In the genomic region with DNA sequence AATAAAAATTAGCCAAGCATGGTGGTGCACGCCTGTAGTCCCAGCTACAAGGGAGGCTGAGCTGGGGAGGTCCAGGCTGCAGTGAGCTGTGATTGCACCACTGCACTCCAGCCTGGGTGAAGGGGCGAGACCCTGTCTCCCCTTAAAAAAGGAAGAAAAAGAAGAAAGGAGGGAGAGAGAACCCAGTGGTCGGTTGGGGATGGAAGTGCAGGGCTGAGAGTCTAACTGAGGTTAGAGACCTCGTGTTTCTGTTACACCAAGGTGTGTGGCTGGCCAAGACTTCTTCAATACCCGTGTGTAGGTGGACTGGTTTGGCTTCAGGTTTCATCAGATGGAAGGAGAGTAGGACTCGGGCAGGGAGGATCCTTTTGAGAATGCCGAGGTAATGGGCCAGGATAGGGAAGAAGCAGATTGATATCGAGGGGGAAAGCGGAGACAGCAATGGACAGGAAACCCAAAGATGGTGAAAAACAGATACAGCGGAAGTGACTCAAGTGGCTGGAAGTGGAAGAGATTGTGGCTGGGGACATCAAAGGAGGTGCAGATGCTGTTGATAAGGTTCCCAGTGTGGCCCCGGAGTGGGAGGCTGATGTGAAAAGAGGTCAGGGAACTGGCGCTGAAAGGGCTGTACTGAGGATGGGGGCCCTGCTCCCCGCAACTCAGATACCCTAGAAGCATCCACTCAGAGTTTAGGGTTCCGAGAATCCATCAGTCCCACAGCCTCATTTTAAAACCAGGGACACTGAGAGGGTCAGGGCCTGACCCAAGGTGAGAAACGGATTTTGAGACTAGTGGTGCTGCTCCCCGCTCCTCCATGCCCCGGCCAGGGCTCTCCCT, we compare ENCODE assay signal across 1 cellular context.
TF ChIP-seq lines count a peak whose summit lies in the region.

No MANE protein-coding gene starts in this region.

TF ChIP-seq in K562, 482 proteins besides CTCF, POLR2A, EP300 and RAD21 (continued from another document and continues in another):
- TF ChIP-seq, protein P1, sequence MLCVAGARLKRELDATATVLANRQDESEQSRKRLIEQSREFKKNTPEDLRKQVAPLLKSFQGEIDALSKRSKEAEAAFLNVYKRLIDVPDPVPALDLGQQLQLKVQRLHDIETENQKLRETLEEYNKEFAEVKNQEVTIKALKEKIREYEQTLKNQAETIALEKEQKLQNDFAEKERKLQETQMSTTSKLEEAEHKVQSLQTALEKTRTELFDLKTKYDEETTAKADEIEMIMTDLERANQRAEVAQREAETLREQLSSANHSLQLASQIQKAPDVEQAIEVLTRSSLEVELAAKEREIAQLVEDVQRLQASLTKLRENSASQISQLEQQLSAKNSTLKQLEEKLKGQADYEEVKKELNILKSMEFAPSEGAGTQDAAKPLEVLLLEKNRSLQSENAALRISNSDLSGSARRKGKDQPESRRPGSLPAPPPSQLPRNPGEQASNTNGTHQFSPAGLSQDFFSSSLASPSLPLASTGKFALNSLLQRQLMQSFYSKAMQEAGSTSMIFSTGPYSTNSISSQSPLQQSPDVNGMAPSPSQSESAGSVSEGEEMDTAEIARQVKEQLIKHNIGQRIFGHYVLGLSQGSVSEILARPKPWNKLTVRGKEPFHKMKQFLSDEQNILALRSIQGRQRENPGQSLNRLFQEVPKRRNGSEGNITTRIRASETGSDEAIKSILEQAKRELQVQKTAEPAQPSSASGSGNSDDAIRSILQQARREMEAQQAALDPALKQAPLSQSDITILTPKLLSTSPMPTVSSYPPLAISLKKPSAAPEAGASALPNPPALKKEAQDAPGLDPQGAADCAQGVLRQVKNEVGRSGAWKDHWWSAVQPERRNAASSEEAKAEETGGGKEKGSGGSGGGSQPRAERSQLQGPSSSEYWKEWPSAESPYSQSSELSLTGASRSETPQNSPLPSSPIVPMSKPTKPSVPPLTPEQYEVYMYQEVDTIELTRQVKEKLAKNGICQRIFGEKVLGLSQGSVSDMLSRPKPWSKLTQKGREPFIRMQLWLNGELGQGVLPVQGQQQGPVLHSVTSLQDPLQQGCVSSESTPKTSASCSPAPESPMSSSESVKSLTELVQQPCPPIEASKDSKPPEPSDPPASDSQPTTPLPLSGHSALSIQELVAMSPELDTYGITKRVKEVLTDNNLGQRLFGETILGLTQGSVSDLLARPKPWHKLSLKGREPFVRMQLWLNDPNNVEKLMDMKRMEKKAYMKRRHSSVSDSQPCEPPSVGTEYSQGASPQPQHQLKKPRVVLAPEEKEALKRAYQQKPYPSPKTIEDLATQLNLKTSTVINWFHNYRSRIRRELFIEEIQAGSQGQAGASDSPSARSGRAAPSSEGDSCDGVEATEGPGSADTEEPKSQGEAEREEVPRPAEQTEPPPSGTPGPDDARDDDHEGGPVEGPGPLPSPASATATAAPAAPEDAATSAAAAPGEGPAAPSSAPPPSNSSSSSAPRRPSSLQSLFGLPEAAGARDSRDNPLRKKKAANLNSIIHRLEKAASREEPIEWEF (CRISPR knock-in tag; IDR thresholded peaks at IDR 0.05): 0 out of 2 replicates have a peak, but pooled peaks have one; percentile 66
- TF ChIP-seq MEF2D (tag; conservative IDR thresholded peaks at IDR 0.05; ENCODE audit: low read depth): peak; percentile 52; the same call in 1 of the 2 replicates
- 0 out of 2 replicates have a peak, but pooled peaks have one; percentile 47 for TF ChIP-seq RREB1 (CRISPR knock-in tag; IDR thresholded peaks at IDR 0.05)
- TF ChIP-seq GTF2E2 (tag; IDR thresholded peaks at IDR 0.05): peak; percentile 19; the same call in 1 of the 2 replicates
- 0 out of 2 replicates have a peak, but pooled peaks have one; percentile 11 for TF ChIP-seq ZNF12 (CRISPR knock-in tag; IDR thresholded peaks at IDR 0.05)
- 0 out of 2 replicates have a peak, but pooled peaks have one; percentile 8 for TF ChIP-seq C11orf30 (IDR thresholded peaks at IDR 0.05; ENCODE audit: low read depth)
- TF ChIP-seq, protein P2, sequence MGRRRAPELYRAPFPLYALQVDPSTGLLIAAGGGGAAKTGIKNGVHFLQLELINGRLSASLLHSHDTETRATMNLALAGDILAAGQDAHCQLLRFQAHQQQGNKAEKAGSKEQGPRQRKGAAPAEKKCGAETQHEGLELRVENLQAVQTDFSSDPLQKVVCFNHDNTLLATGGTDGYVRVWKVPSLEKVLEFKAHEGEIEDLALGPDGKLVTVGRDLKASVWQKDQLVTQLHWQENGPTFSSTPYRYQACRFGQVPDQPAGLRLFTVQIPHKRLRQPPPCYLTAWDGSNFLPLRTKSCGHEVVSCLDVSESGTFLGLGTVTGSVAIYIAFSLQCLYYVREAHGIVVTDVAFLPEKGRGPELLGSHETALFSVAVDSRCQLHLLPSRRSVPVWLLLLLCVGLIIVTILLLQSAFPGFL (CRISPR knock-in tag; IDR thresholded peaks at IDR 0.05): no peak
- no peak for TF ChIP-seq SIN3A (IDR thresholded peaks at IDR 0.05; ENCODE audit: borderline replicate concordance in 2 of 2, control insufficient read depth in 1 of 2, low read depth in 2 of 2, low read length in 2 of 2)
- no peak for TF ChIP-seq ILF3 (IDR thresholded peaks at IDR 0.05; ENCODE audit: borderline replicate concordance)
- TF ChIP-seq TSHZ1 (CRISPR knock-in tag; IDR thresholded peaks at IDR 0.05): no peak
- no peak for TF ChIP-seq GTF2B (IDR thresholded peaks at IDR 0.05; ENCODE audit: extremely low read depth, insufficient read length)
- TF ChIP-seq SP1 (CRISPR knock-in tag; IDR thresholded peaks at IDR 0.05): no peak
- no peak for TF ChIP-seq COPS2 (conservative IDR thresholded peaks at IDR 0.05)
- no peak for TF ChIP-seq RNF219 (CRISPR knock-in tag; IDR thresholded peaks at IDR 0.05)
- TF ChIP-seq TAF7 (tag; IDR thresholded peaks at IDR 0.05): peak; percentile 81
- peak; percentile 75 for TF ChIP-seq CREM (IDR thresholded peaks at IDR 0.05; ENCODE audit: low read depth)
- peak; percentile 77 for TF ChIP-seq SOX6 (IDR thresholded peaks at IDR 0.05)
- TF ChIP-seq MTA2 (IDR thresholded peaks at IDR 0.05; ENCODE audit: low read depth): peak; percentile 66
- TF ChIP-seq JUN (IDR thresholded peaks at IDR 0.05; ENCODE audit: borderline replicate concordance, low read depth, low read length): peak; percentile 78
- TF ChIP-seq JUN (CRISPR knock-in tag; IDR thresholded peaks at IDR 0.05; ENCODE audit: borderline replicate concordance): no peak
- TF ChIP-seq ZNF175 (CRISPR knock-in tag; IDR thresholded peaks at IDR 0.05; ENCODE audit: low read depth): peak; percentile 61
- TF ChIP-seq BHLHE40 (IDR thresholded peaks at IDR 0.05; ENCODE audit: low read length): no peak
- TF ChIP-seq SMARCA4 (IDR thresholded peaks at IDR 0.05): peak; percentile 97
- no peak; the same call in 1 of the 2 replicates for TF ChIP-seq ELF2 (CRISPR knock-in tag; IDR thresholded peaks at IDR 0.05)
- 0 out of 2 replicates have a peak, but pooled peaks have one; percentile 43 for TF ChIP-seq PATZ1 (CRISPR knock-in tag; IDR thresholded peaks at IDR 0.05; ENCODE audit: borderline replicate concordance)
- TF ChIP-seq, protein P3, sequence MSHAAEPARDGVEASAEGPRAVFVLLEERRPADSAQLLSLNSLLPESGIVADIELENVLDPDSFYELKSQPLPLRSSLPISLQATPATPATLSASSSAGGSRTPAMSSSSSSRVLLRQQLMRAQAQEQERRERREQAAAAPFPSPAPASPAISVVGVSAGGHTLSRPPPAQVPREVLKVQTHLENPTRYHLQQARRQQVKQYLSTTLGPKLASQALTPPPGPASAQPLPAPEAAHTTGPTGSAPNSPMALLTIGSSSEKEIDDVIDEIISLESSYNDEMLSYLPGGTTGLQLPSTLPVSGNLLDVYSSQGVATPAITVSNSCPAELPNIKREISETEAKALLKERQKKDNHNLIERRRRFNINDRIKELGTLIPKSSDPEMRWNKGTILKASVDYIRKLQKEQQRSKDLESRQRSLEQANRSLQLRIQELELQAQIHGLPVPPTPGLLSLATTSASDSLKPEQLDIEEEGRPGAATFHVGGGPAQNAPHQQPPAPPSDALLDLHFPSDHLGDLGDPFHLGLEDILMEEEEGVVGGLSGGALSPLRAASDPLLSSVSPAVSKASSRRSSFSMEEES (CRISPR knock-in tag; IDR thresholded peaks at IDR 0.05): no peak
